19 cellular contexts compared by ENCODE assay signal in the genomic region with DNA sequence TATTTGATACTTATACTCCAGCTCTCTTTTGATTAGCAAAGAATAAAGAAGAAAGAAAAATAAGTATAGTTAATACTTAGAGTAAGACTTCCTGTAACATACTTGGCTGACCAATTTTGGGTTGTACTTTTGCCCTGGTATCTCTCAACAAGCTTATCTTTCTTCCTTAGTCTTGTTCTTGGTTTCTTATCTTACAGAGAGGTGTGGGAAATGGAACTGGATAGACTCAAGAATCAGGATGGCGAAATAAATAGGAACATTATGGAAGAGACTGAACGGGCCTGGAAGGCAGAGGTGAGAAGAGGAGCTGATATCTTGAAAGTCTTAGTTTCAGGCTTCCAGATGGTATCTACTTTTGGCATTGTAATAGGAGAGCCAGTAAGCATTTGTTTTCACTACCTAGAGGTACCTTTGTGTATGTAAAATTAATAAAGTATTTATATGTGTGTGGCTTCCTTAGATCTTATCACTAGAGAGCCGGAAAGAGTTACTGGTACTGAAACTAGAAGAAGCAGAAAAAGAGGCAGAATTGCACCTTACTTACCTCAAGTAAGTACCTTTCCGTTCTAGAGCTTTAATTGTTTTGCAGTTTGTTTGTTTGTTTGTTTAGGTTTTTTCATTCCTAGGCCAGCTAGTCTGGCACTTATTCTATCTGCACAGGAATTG. TPM values are rescaled to one million over a fixed set of nuclear protein-coding genes. Genes with fewer than 3 reads are reported as not detected.
DNase-seq lines count a peak whose midpoint lies in the region; ATAC-seq lines count a peak whose summit lies in the region.
"Had no signal": no experiment of that assay in that cellular context is flagged by ENCODE, and none has a peak within 500 bp of the region (broad histone marks: within the 10 kb centered on the region; RNA-seq: fewer than 3 reads in every experiment).

No MANE protein-coding gene starts in this region.

- H3K4me3 Mint-ChIP-seq in activated CD8-positive, alpha-beta memory T cell treated with anti-CD3 and anti-CD28 coated beads, Interleukin-2, amount 10 ng/mL, durations not matched to agents 7 days and 5 days, result peak overlapping the region; percentile 38
- H3K4me3 Mint-ChIP-seq in naive thymus-derived CD4-positive, alpha-beta T cell, result peak overlapping the region in 3 of 10 donors; percentile 3 to 57 (median 18)
- H3K4me3 Mint-ChIP-seq: dendritic cell treated with granulocyte-macrophage colony-stimulating factor and Interleukin-4, amounts not matched to agents 40 ng/mL and 50 ng/mL, for 4 days; memory B cell had no signal

- H3K4me1 Mint-ChIP-seq in activated CD8-positive, alpha-beta memory T cell treated with anti-CD3 and anti-CD28 coated beads, Interleukin-2, amount 10 ng/mL, durations not matched to agents 7 days and 5 days, result peaks cover 30% of the 10 kb centered on the region
- peaks cover 5 to 13% (median 8%) of the 10 kb centered on the region in 7 donors for H3K4me1 Mint-ChIP-seq in naive thymus-derived CD4-positive, alpha-beta T cell

- H3K27me3 ChIP-seq in naive thymus-derived CD4-positive, alpha-beta T cell (ENCODE audit: control insufficient read depth in 2 of 2, insufficient read depth in 2 of 2, low read length in 2 of 2), result no peaks in the 10 kb centered on the region
- H3K27me3 ChIP-seq: heart right ventricle, neutrophil, vagina had no signal

- H3K27ac ChIP-seq in KOPT-K1 (ENCODE audit: low read depth, low read length, poor library complexity, severe bottlenecking), result peak overlapping the region; percentile 37
- H3K27ac ChIP-seq in naive thymus-derived CD4-positive, alpha-beta T cell (ENCODE audit: low read depth, low read length), result no peak overlapping the region
- H3K27ac ChIP-seq: neutrophil, vagina had no signal

- peaks cover 0 to 42% of the 10 kb centered on the region in 2 donors for H3K4me1 ChIP-seq in naive thymus-derived CD4-positive, alpha-beta T cell (ENCODE audit: control insufficient read depth in 2 of 2, insufficient read depth in 2 of 2, low read length in 2 of 2)

- H3K9me3 Mint-ChIP-seq in activated CD8-positive, alpha-beta memory T cell treated with anti-CD3 and anti-CD28 coated beads, Interleukin-2, amount 10 ng/mL, durations not matched to agents 7 days and 5 days (ENCODE audit: low read depth), result no peaks in the 10 kb centered on the region
- no peaks in the 10 kb centered on the region for H3K9me3 Mint-ChIP-seq in naive thymus-derived CD4-positive, alpha-beta T cell
- H3K9me3 Mint-ChIP-seq: dendritic cell treated with granulocyte-macrophage colony-stimulating factor and Interleukin-4, amounts not matched to agents 40 ng/mL and 50 ng/mL, for 4 days; memory B cell had no signal

- H3K27me3 Mint-ChIP-seq in activated CD8-positive, alpha-beta memory T cell treated with anti-CD3 and anti-CD28 coated beads, Interleukin-2, amount 10 ng/mL, durations not matched to agents 7 days and 5 days, result no peaks in the 10 kb centered on the region
- H3K27me3 Mint-ChIP-seq in naive thymus-derived CD4-positive, alpha-beta T cell, result no peaks in the 10 kb centered on the region
- H3K27me3 Mint-ChIP-seq: dendritic cell treated with granulocyte-macrophage colony-stimulating factor and Interleukin-4, amounts not matched to agents 40 ng/mL and 50 ng/mL, for 4 days; memory B cell had no signal

- no peak for DNase-seq in activated CD8-positive, alpha-beta memory T cell treated with anti-CD3 and anti-CD28 coated beads, Interleukin-2, amount 10 ng/mL, durations not matched to agents 7 days and 5 days
- DNase-seq in activated CD8-positive, alpha-beta memory T cell treated with anti-CD3 and anti-CD28 coated beads, Interleukin-2, amount 50 U/mL, for 48 hours, result no peak
- peak; percentile 97 for DNase-seq in amniotic epithelial cell (ENCODE audit: low read depth)
- DNase-seq in naive thymus-derived CD4-positive, alpha-beta T cell, result no peak
- no peak for DNase-seq in globus pallidus (ENCODE audit: low spot score)
- no peak for DNase-seq in D341Med (ENCODE audit: low spot score)
- DNase-seq: heart right ventricle, islet precursor cell, NCI-H1105, NCI-H2171 treated with DMSO at 0.1 percent for 48 hours, NCI-H82, retina had no signal

- H3K36me3 Mint-ChIP-seq in activated CD8-positive, alpha-beta memory T cell treated with anti-CD3 and anti-CD28 coated beads, Interleukin-2, amount 10 ng/mL, durations not matched to agents 7 days and 5 days, result peaks cover 22% of the 10 kb centered on the region
- peaks cover 7 to 59% (median 30%) of the 10 kb centered on the region in 5 donors for H3K36me3 Mint-ChIP-seq in naive thymus-derived CD4-positive, alpha-beta T cell

- no peaks in the 10 kb centered on the region for H3K9me3 ChIP-seq in KOPT-K1 (ENCODE audit: insufficient read depth, low read length, poor library complexity, severe bottlenecking)
- no peaks in the 10 kb centered on the region for H3K9me3 ChIP-seq in naive thymus-derived CD4-positive, alpha-beta T cell (ENCODE audit: control insufficient read depth in 2 of 3, low read length in 3 of 3)
- H3K9me3 ChIP-seq: heart right ventricle, neutrophil, vagina had no signal

- H3K27ac Mint-ChIP-seq in activated CD8-positive, alpha-beta memory T cell treated with anti-CD3 and anti-CD28 coated beads, Interleukin-2, amount 10 ng/mL, durations not matched to agents 7 days and 5 days, result peak overlapping the region; percentile 92
- peak overlapping the region in 7 of 9 donors; percentile 12 to 92 (median 78) for H3K27ac Mint-ChIP-seq in naive thymus-derived CD4-positive, alpha-beta T cell
- H3K27ac Mint-ChIP-seq: dendritic cell treated with granulocyte-macrophage colony-stimulating factor and Interleukin-4, amounts not matched to agents 40 ng/mL and 50 ng/mL, for 4 days; memory B cell had no signal

- H3K36me3 ChIP-seq in KOPT-K1 (ENCODE audit: insufficient read depth, low read length), result peaks cover 44% of the 10 kb centered on the region
- peaks cover 0 to 50% (median 8%) of the 10 kb centered on the region in 3 experiments for H3K36me3 ChIP-seq in naive thymus-derived CD4-positive, alpha-beta T cell (ENCODE audit: control insufficient read depth in 2 of 3, insufficient read depth in 3 of 3, low read length in 3 of 3)

- POLR2A ChIA-PET in naive thymus-derived CD4-positive, alpha-beta T cell (lab: Charles Lee), result no interaction called here

- peak overlapping the region; percentile 36 for H3K4me3 ChIP-seq in naive thymus-derived CD4-positive, alpha-beta T cell (ENCODE audit: low read length)
- H3K4me3 ChIP-seq: vagina had no signal

- peak; percentile 84 for ATAC-seq in activated CD8-positive, alpha-beta memory T cell treated with anti-CD3 and anti-CD28 coated beads, Interleukin-2, amount 10 ng/mL, durations not matched to agents 7 days and 5 days
- ATAC-seq in naive thymus-derived CD4-positive, alpha-beta T cell, result peak; percentile 27
- ATAC-seq in GM18873 (IDR thresholded peaks at IDR 0.05; ENCODE audit: low FRiP score, unreplicated experiment), result no peak
- ATAC-seq: esophagus mucosa, heart right ventricle had no signal

- CTCF ChIA-PET in activated CD8-positive, alpha-beta memory T cell treated with anti-CD3 and anti-CD28 coated beads, Interleukin-2, amount 10 ng/mL, durations not matched to agents 7 days and 5 days (lab: Charles Lee), result interaction anchor here (1.1 kb wide), 1 partner anchor 47 kb away, joined by 4 read pairs; a partner anchor contains a TSS
- CTCF ChIA-PET in naive thymus-derived CD4-positive, alpha-beta T cell (lab: Charles Lee), result interaction anchor here (0.5 to 0.6 kb wide), 2 partner anchors 53 to 141 kb away, joined by 3 read pairs; no protein-coding TSS in a partner anchor

- intact Hi-C loops in naive thymus-derived CD4-positive, alpha-beta T cell (cut with micrococcal nuclease), result no loop called here

RNA-seq across cellular contexts. Expression of a gene that starts 11.3 kb away (rescaled TPM):
- 1 to 10 TPM; 4.5 to 5.1 TPM for total RNA-seq in activated CD8-positive, alpha-beta memory T cell treated with anti-CD3 and anti-CD28 coated beads, Interleukin-2, amount 10 ng/mL, durations not matched to agents 7 days and 5 days
- 10 to 100 TPM in 2 of 5 experiments, 1 to 10 TPM in 3; 4.2 to 13.2 (median 7.7) TPM for total RNA-seq in naive thymus-derived CD4-positive, alpha-beta T cell
- polyA plus RNA-seq in naive thymus-derived CD4-positive, alpha-beta T cell, result 1 to 10 TPM in 1 of 2 donors, under 1 TPM in 1; 0.82 to 1.5 TPM

RNA-seq across cellular contexts. Expression of a gene that starts 36.2 kb away (rescaled TPM):
- total RNA-seq in activated CD8-positive, alpha-beta memory T cell treated with anti-CD3 and anti-CD28 coated beads, Interleukin-2, amount 10 ng/mL, durations not matched to agents 7 days and 5 days, result 1 to 10 TPM in 1 of 2 experiments, under 1 TPM in 1; 0.79 to 1.7 TPM
- total RNA-seq in naive thymus-derived CD4-positive, alpha-beta T cell, result 1 to 10 TPM in 1 of 5 experiments, under 1 TPM in 4; 0.27 to 2.0 (median 0.34) TPM
- polyA plus RNA-seq in naive thymus-derived CD4-positive, alpha-beta T cell, result under 1 TPM; 0.23 to 0.37 TPM

RNA-seq across cellular contexts. Expression of a gene that starts 47.4 kb away (rescaled TPM):
- 10 to 100 TPM; 18.5 to 20.5 TPM for total RNA-seq in activated CD8-positive, alpha-beta memory T cell treated with anti-CD3 and anti-CD28 coated beads, Interleukin-2, amount 10 ng/mL, durations not matched to agents 7 days and 5 days
- total RNA-seq in naive thymus-derived CD4-positive, alpha-beta T cell, result 10 to 100 TPM; 16.6 to 36.0 (median 24.0) TPM
- 10 to 100 TPM in 1 of 2 donors, 1 to 10 TPM in 1; 9.7 to 10.2 TPM for polyA plus RNA-seq in naive thymus-derived CD4-positive, alpha-beta T cell

RNA-seq across cellular contexts. Expression of a gene that starts 47.8 kb away (rescaled TPM):
- total RNA-seq in activated CD8-positive, alpha-beta memory T cell treated with anti-CD3 and anti-CD28 coated beads, Interleukin-2, amount 10 ng/mL, durations not matched to agents 7 days and 5 days, result 10 to 100 TPM; 36.0 to 38.6 TPM
- total RNA-seq in naive thymus-derived CD4-positive, alpha-beta T cell, result 10 to 100 TPM; 36.6 to 47.6 (median 36.8) TPM
- 10 to 100 TPM; 16.2 to 24.9 TPM for polyA plus RNA-seq in naive thymus-derived CD4-positive, alpha-beta T cell

RNA-seq across cellular contexts. Expression of a gene that starts 48.0 kb away (rescaled TPM):
- 100 to 1,000 TPM; 121 to 140 TPM for total RNA-seq in activated CD8-positive, alpha-beta memory T cell treated with anti-CD3 and anti-CD28 coated beads, Interleukin-2, amount 10 ng/mL, durations not matched to agents 7 days and 5 days
- 100 to 1,000 TPM; 196 to 319 (median 312) TPM for total RNA-seq in naive thymus-derived CD4-positive, alpha-beta T cell
- 10 to 100 TPM; 45.4 to 71.4 TPM for polyA plus RNA-seq in naive thymus-derived CD4-positive, alpha-beta T cell
